Comparison of ENCODE assay signal across 8 cellular contexts in genomic region chr6:57898850-57899249, GRCh38.
ATAC-seq lines count a peak whose summit lies in the region.

No MANE protein-coding gene starts in this region.

- ATAC-seq in GM18508 (IDR thresholded peaks at IDR 0.05; ENCODE audit: insufficient read depth, unreplicated experiment) (peak; percentile 59), GM18873 (IDR thresholded peaks at IDR 0.05; ENCODE audit: low FRiP score, unreplicated experiment) (peak; percentile 81), GM19455 (IDR thresholded peaks at IDR 0.05; ENCODE audit: unreplicated experiment) (peak; percentile 68), GM21619 (IDR thresholded peaks at IDR 0.05; ENCODE audit: unreplicated experiment) (peak; percentile 75), HG02678 (IDR thresholded peaks at IDR 0.05; ENCODE audit: unreplicated experiment) (peak; percentile 51), HG02973 (IDR thresholded peaks at IDR 0.05; ENCODE audit: unreplicated experiment) (peak; percentile 68), HG03378 (IDR thresholded peaks at IDR 0.05; ENCODE audit: unreplicated experiment) (peak; percentile 86), HG03575 (IDR thresholded peaks at IDR 0.05; ENCODE audit: extremely low read depth, insufficient number of reproducible peaks, low FRiP score, unreplicated experiment) (peak; percentile 69)

Comparison
In these comparisons a context has a peak if more than half of its experiments do, and no peak if none do; other contexts are left out.
1. Peak in every context shown above with its lines: ATAC-seq.